ENCODE assay signal across 24 cellular contexts in the genomic region with DNA sequence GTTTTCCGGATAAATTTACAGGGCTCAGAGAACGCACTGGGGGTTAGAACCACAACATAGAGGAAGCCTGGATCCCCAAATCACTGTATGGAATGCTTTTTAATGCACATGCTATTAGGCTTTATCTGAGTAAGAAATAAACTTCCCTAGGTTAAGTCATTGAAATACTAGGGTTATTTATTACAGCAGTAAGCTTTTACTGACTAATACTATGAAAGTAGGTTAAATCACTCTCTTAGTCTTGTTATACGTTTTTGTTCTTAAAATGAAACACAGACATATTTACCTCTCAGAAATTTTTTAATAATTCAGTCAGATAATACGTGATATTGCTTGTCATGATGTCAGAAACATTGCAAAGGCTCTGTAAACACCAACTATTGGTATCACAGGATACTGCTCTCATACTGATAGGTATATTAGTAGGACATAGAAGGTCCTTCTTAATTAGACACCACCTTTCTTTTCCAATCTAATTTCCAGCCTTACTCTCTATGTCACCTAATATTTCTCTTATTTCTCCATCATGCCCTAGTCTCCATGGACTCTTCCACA.
"Had no signal": no experiment of that assay in that cellular context is flagged by ENCODE, and none has a peak within 500 bp of the region (broad histone marks: within the 10 kb centered on the region; RNA-seq: fewer than 3 reads in every experiment).

No MANE protein-coding gene starts in this region.

- DNase-seq: activated CD4-positive, alpha-beta T cell treated with anti-CD3 and anti-CD28 coated beads for 48 hours; activated CD4-positive, alpha-beta T cell treated with anti-CD3 and anti-CD28 coated beads, Interleukin-2, amount 50 U/mL, for 4 hours; activated CD4-positive, CD25-positive, alpha-beta regulatory T cell treated with anti-CD3 and anti-CD28 coated beads, Interleukin-2, amount 50 U/mL, for 72 hours; activated CD8-positive, alpha-beta memory T cell treated with anti-CD3 and anti-CD28 coated beads, Interleukin-2, amount 50 U/mL, for 48 hours; activated CD8-positive, alpha-beta T cell treated with anti-CD3 and anti-CD28 coated beads, Interleukin-2, amount 10 ng/mL, durations not matched to agents 7 days and 5 days; activated effector memory CD4-positive, alpha-beta T cell treated with Interleukin-2 at 50 U/mL for 16 hours; activated naive CD4-positive, alpha-beta T cell; activated naive CD8-positive, alpha-beta T cell treated with anti-CD3 and anti-CD28 coated beads, Interleukin-2, amount 50 U/mL, for 24 hours; activated T-cell treated with anti-CD3 and anti-CD28 coated beads, Interleukin-2, amount 50 U/mL, for 1 hour; amygdala; MM.1S; NCI-H1105 treated with DMSO at 0.1 percent for 48 hours; NCI-H1436 treated with DMSO at 0.1 percent for 48 hours; NCI-H187; NCI-H2081; NCI-H446; NCI-H524; PC-9; SHP77 treated with DMSO at 0.1 percent for 48 hours had no signal

- H3K9me3 Mint-ChIP-seq: central memory CD8-positive, alpha-beta T cell; WTC11 had no signal

- H3K27me3 Mint-ChIP-seq: activated naive CD8-positive, alpha-beta T cell treated with anti-CD3 and anti-CD28 coated beads, Interleukin-2, amount 50 U/mL, for 24 hours; brain had no signal

- H3K27ac Mint-ChIP-seq: activated CD8-positive, alpha-beta T cell treated with anti-CD3 and anti-CD28 coated beads, Interleukin-2, amount 10 ng/mL, durations not matched to agents 7 days and 5 days; activated naive CD4-positive, alpha-beta T cell treated with anti-CD3 and anti-CD28 coated beads, Interleukin-2, amount 50 U/mL, for 72 hours; activated naive CD8-positive, alpha-beta T cell treated with anti-CD3 and anti-CD28 coated beads, Interleukin-2, amount 50 U/mL, for 24 hours; brain; T-helper 1 cell treated with Interleukin-12 subunit alpha and Interleukin-12 subunit beta and Interleukin-4 antibody, amounts not matched to agents 30 μg/mL and 1 μg/mL, for 36 hours; WTC11 had no signal

- ATAC-seq: activated CD8-positive, alpha-beta T cell treated with anti-CD3 and anti-CD28 coated beads, Interleukin-2, amount 10 ng/mL, durations not matched to agents 7 days and 5 days; activated naive CD4-positive, alpha-beta T cell treated with anti-CD3 and anti-CD28 coated beads, Interleukin-2, amount 50 U/mL, for 72 hours; activated naive CD8-positive, alpha-beta T cell treated with anti-CD3 and anti-CD28 coated beads, Interleukin-2, amount 50 U/mL, for 24 hours; WTC11 had no signal

- H3K4me1 Mint-ChIP-seq: activated naive CD8-positive, alpha-beta T cell treated with anti-CD3 and anti-CD28 coated beads, Interleukin-2, amount 50 U/mL, for 24 hours; central memory CD8-positive, alpha-beta T cell; WTC11 had no signal

- H3K4me3 ChIP-seq: PC-9 had no signal

- H3K27ac ChIP-seq: PC-9 had no signal

- H3K4me3 Mint-ChIP-seq: activated CD8-positive, alpha-beta T cell treated with anti-CD3 and anti-CD28 coated beads, Interleukin-2, amount 10 ng/mL, durations not matched to agents 7 days and 5 days; activated naive CD8-positive, alpha-beta T cell treated with anti-CD3 and anti-CD28 coated beads, Interleukin-2, amount 50 U/mL, for 24 hours; brain; central memory CD8-positive, alpha-beta T cell; T-helper 1 cell treated with Interleukin-12 subunit alpha and Interleukin-12 subunit beta and Interleukin-4 antibody, amounts not matched to agents 30 μg/mL and 1 μg/mL, for 36 hours; WTC11 had no signal

- H3K36me3 Mint-ChIP-seq: brain, WTC11 had no signal
